9 cellular contexts compared by ENCODE assay signal in the genomic region with DNA sequence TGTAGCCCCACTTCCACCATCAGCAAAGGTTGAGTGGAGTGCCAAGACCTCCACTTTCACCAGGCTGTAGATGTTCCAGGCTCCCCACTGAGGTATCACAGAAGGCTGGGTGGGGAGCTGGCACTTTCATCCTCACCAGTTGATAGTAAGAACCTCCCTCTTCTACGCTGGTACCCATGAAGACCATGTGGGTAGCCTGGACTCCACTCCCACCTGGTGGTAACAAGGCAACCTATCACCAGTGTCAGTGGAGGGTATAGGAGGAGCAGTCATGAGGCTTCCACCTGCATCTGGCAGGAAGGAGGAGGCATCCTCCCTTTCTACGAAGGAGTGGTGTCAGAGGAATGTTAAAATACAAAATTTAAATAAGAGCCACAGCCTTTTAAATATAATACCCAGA. TPM values are rescaled to one million over a fixed set of nuclear protein-coding genes. Genes with fewer than 3 reads are reported as not detected.
DNase-seq lines count a peak whose midpoint lies in the region; ATAC-seq and TF ChIP-seq lines count a peak whose summit lies in the region.
"Had no signal": no experiment of that assay in that cellular context is flagged by ENCODE, and none has a peak within 500 bp of the region (broad histone marks: within the 10 kb centered on the region; RNA-seq: fewer than 3 reads in every experiment).

No MANE protein-coding gene starts in this region.

- H3K27me3 ChIP-seq in Caco-2 (replicated peaks; ENCODE audit: control insufficient read depth, insufficient read depth, low read length), result no peaks in the 10 kb centered on the region

- no peaks in the 10 kb centered on the region for H3K27me3 Mint-ChIP-seq in Caco-2 (ENCODE audit: insufficient read depth, unreplicated experiment)
- H3K27me3 Mint-ChIP-seq: naive B cell had no signal

- no peak overlapping the region for H3K27ac Mint-ChIP-seq in Caco-2 (ENCODE audit: unreplicated experiment)

- peaks cover 13% of the 10 kb centered on the region for H3K4me1 Mint-ChIP-seq in Caco-2 (ENCODE audit: low read depth, unreplicated experiment)

- DNase-seq in Caco-2 (peak in 1 of 2 experiments; percentile 37), HPDE6-E6E7 (ENCODE audit: extremely low spot score) (peak; percentile 31), choroid plexus epithelial cell (ENCODE audit: low read depth) (peak; percentile 38), ureter (ENCODE audit: low spot score) (no peak), left colon (no peak), C1 segment of cervical spinal cord (lab: John Stamatoyannopoulos, UW) (no peak)
- no peak for DNase-seq in stimulated activated CD8-positive, alpha-beta memory T cell treated with anti-CD3 and anti-CD28 coated beads, Interleukin-4, amount 100 ng/mL, for 48 hours
- DNase-seq: naive B cell had no signal

- peak; percentile 18 to 29 for TF ChIP-seq CTCF in Caco-2 (IDR thresholded peaks at IDR 0.05; ENCODE audit: insufficient read depth in 1 of 2, low read depth in 1 of 2, low read length in 1 of 2, severe bottlenecking in 1 of 2, unreplicated experiment in 1 of 2)
- TF ChIP-seq CTCF in choroid plexus epithelial cell (conservative IDR thresholded peaks at IDR 0.05; ENCODE audit: low read depth, low read length), result peak; percentile 41

- BruUV-seq in Caco-2 (replicated peaks; lab: Mats Ljungman, UMichigan), result no TSS peak

- POLR2A ChIA-PET in Caco-2 (lab: Charles Lee), result no interaction called here

- CTCF ChIA-PET in Caco-2 (lab: Charles Lee), result no interaction called here

- peaks cover 6% of the 10 kb centered on the region for H3K4me1 ChIP-seq in Caco-2

- H3K9me3 Mint-ChIP-seq in Caco-2 (ENCODE audit: unreplicated experiment), result no peaks in the 10 kb centered on the region
- H3K9me3 Mint-ChIP-seq: naive B cell had no signal

- H3K36me3 Mint-ChIP-seq in Caco-2 (ENCODE audit: insufficient read depth, unreplicated experiment), result peaks cover 13% of the 10 kb centered on the region
- H3K36me3 Mint-ChIP-seq: naive B cell had no signal

- H3K4me3 ChIP-seq in Caco-2 (ENCODE audit: low read depth, low read length), result no peak overlapping the region
- H3K4me3 ChIP-seq in choroid plexus epithelial cell (ENCODE audit: low read depth, low read length), result no peak overlapping the region

- ATAC-seq in GM18909 (IDR thresholded peaks at IDR 0.05; ENCODE audit: poor library complexity, unreplicated experiment) (peak; percentile 59), left colon (no peak)

- intact Hi-C loops in Caco-2 (cut with micrococcal nuclease; ENCODE audit: unreplicated experiment), result loop anchor here (1.0 kb wide), 1 partner anchor 99 kb away; no protein-coding TSS in a partner anchor
- intact Hi-C loops in left colon (cut with DNase I, micrococcal nuclease), result no loop called here

- no peak overlapping the region for H3K4me3 Mint-ChIP-seq in Caco-2 (ENCODE audit: unreplicated experiment)

- H3K9me3 ChIP-seq in Caco-2, result no peaks in the 10 kb centered on the region

- no peaks in the 10 kb centered on the region for H3K36me3 ChIP-seq in Caco-2 (ENCODE audit: control insufficient read depth, insufficient read depth, low read length)

RNA-seq across cellular contexts. Expression of a gene that starts 4.4 kb away (rescaled TPM):
- total RNA-seq in Caco-2 (2022), result 29.8 and 29.9 TPM in 2 replicates
- total RNA-seq in ureter, result 53.8 TPM
- total RNA-seq in left colon, result 10 to 100 TPM; 24.8 to 25.7 TPM

RNA-seq across cellular contexts. Expression of a gene that starts 27.3 kb away (rescaled TPM):
- total RNA-seq in Caco-2 (2022), result not detected in 2 replicates
- total RNA-seq in ureter, result 2.8 TPM
- total RNA-seq in left colon, result under 1 TPM in 1 of 2 donors, not detected in 1; 0.75 TPM

Comparison
In these comparisons a context has a peak if more than half of its experiments do, and no peak if none do; other contexts are left out.
1. DNase-seq: peak in HPDE6-E6E7 (single experiment) and choroid plexus epithelial cell (single experiment); none in ureter (single experiment), left colon (0 of 2), C1 segment of cervical spinal cord (0 of 14) and stimulated activated CD8-positive, alpha-beta memory T cell treated with anti-CD3 and anti-CD28 coated beads, Interleukin-4, amount 100 ng/mL, for 48 hours (single experiment).